8 cellular contexts compared by ENCODE assay signal in genomic region chr15:37099321-37100108, GRCh38. TPM values are rescaled to one million over a fixed set of nuclear protein-coding genes. Genes with fewer than 3 reads are reported as not detected.
DNase-seq lines count a peak whose midpoint lies in the region; ATAC-seq, FAIRE-seq and TF ChIP-seq lines count a peak whose summit lies in the region.

No MANE protein-coding gene starts in this region.

- CTCF ChIA-PET in T-cell (lab: Charles Lee): no interaction called here

- ATAC-seq in T-cell (replicated peaks in 1 of 4): peak in 2 of 4 experiments; percentile 19 to 23
- peak in 1 of 4 donors; percentile 2 for ATAC-seq in pancreas
- no peak for ATAC-seq in GM21381 (IDR thresholded peaks at IDR 0.05; ENCODE audit: unreplicated experiment)

- no peak for FAIRE-seq in pancreas (lab: Jason Lieb, UNC)

- DNase-seq in DMS53 (lab: John Stamatoyannopoulos, UW) (peak; percentile 71), HFFc6 (no peak), T-cell (no peak), fibroblast of lung (ENCODE audit: low read depth in 2 of 2) (peak; percentile 49 to 63), pancreas (peak in 3 of 6 donors; percentile 26 to 54 (median 52)), iPS-NIHi11 (ENCODE audit: low spot score) (no peak), islet precursor cell (no peak)

- peaks cover 45% of the 10 kb centered on the region for H3K36me3 Mint-ChIP-seq in HFFc6 (ENCODE audit: low read depth)
- H3K36me3 Mint-ChIP-seq in T-cell: peaks cover 3% of the 10 kb centered on the region

- H3K27ac ChIP-seq in fibroblast of lung (ENCODE audit: insufficient read depth, low read length): peak overlapping the region; percentile 91
- peak overlapping the region; percentile 80 to 98 (median 88) for H3K27ac ChIP-seq in pancreas

- H3K4me1 ChIP-seq in fibroblast of lung (ENCODE audit: control insufficient read depth, extremely low read depth, insufficient read depth, low read length): no peaks in the 10 kb centered on the region
- no peaks in the 10 kb centered on the region for H3K4me1 ChIP-seq in pancreas

- H3K4me3 ChIP-seq in fibroblast of lung (replicated peaks in 1 of 4; ENCODE audit: control extremely low read depth in 1 of 4, insufficient read depth in 1 of 4, low read depth in 3 of 4, low read length in 4 of 4): peak overlapping the region; percentile 84 to 98 (median 95)
- peak overlapping the region; percentile 45 to 71 (median 68) for H3K4me3 ChIP-seq in pancreas

- no peak for TF ChIP-seq CTCF in HFFc6 (IDR thresholded peaks at IDR 0.05)
- no peak for TF ChIP-seq CTCF in fibroblast of lung (conservative IDR thresholded peaks at IDR 0.05 in 1 of 2, IDR thresholded peaks at IDR 0.05 in 1 of 2; ENCODE audit: low read depth in 1 of 2, low read length in 2 of 2)
- no peak for TF ChIP-seq CTCF in pancreas (IDR thresholded peaks at IDR 0.05)

- H3K79me2 ChIP-seq in fibroblast of lung (ENCODE audit: control insufficient read depth, insufficient read depth, low read length): peaks cover 48% of the 10 kb centered on the region

- H3K4me3 Mint-ChIP-seq in HFFc6 (peak overlapping the region; percentile 98), T-cell (peak overlapping the region; percentile 87 to 88 (median 87))

- no peaks in the 10 kb centered on the region for H3K9me3 Mint-ChIP-seq in HFFc6
- peaks cover 0 to 11% (median 7%) of the 10 kb centered on the region in 3 donors for H3K9me3 Mint-ChIP-seq in T-cell

- WGBS in pancreas, 2 donors: 0 to 1% methylated on average over 20 to 21 of the region's 21 CpGs

- H3K4me2 ChIP-seq in fibroblast of lung (ENCODE audit: extremely low read depth, insufficient read depth, low read length): peak overlapping the region; percentile 75

- H3K27me3 ChIP-seq in fibroblast of lung (ENCODE audit: control insufficient read depth, insufficient read depth, low read length): no peaks in the 10 kb centered on the region
- H3K27me3 ChIP-seq in pancreas: no peaks in the 10 kb centered on the region

- H3K9ac ChIP-seq in fibroblast of lung (ENCODE audit: insufficient read depth, low read length): peak overlapping the region; percentile 82

- peaks cover 6% of the 10 kb centered on the region for H3K36me3 ChIP-seq in fibroblast of lung (ENCODE audit: control insufficient read depth, insufficient read depth, low read length)
- H3K36me3 ChIP-seq in pancreas: no peaks in the 10 kb centered on the region

- H3K9me3 ChIP-seq in fibroblast of lung (ENCODE audit: control insufficient read depth, insufficient read depth, low read depth, low read length): no peaks in the 10 kb centered on the region
- H3K9me3 ChIP-seq in pancreas: no peaks in the 10 kb centered on the region

- H3K4me1 Mint-ChIP-seq in HFFc6 (ENCODE audit: low read depth) (peaks cover 47% of the 10 kb centered on the region), T-cell (peaks cover 42 to 59% (median 57%) of the 10 kb centered on the region in 3 donors)

- intact Hi-C loops in pancreas (cut with DNase I): loop anchor here in 1 of 3 donors (10.0 kb wide), 1 partner anchor 215 kb away; no protein-coding TSS in a partner anchor

- H4K20me1 ChIP-seq in fibroblast of lung (ENCODE audit: control insufficient read depth, extremely low read depth, insufficient read depth, low read length): no peaks in the 10 kb centered on the region

- peak overlapping the region; percentile 27 for H2AFZ ChIP-seq in fibroblast of lung (ENCODE audit: low read length)

- POLR2A ChIA-PET in T-cell (lab: Charles Lee): interaction anchor here in 1 of 2 donors (0.6 kb wide), 1 partner anchor 1864 kb away, joined by 8 read pairs; no protein-coding TSS in a partner anchor

- H3K27ac Mint-ChIP-seq in HFFc6 (peak overlapping the region; percentile 98), T-cell (no peak overlapping the region)

- H3K27me3 Mint-ChIP-seq in HFFc6 (ENCODE audit: insufficient read depth): peaks cover 17% of the 10 kb centered on the region
- H3K27me3 Mint-ChIP-seq in T-cell: peaks cover 64 to 83% of the 10 kb centered on the region in 2 donors

RNA-seq across cellular contexts. Expression of gene MEIS2, which starts 0.8 kb away (rescaled TPM):
- 10 to 100 TPM; 31.8 to 48.0 (median 42.8) TPM for total RNA-seq in HFFc6 (2021; fragmentation: NEBNext Ultra II Directional; extraction: Animal tissue kit (Norgen Biotek cat#: 25700))
- total RNA-seq in T-cell: under 1 TPM in 2 of 5 donors, not detected in 3; 0.38 to 0.54 TPM
- 16.9 and 31.0 TPM in 2 replicates for total RNA-seq in fibroblast of lung
- 37.1 and 40.2 TPM in 2 replicates for polyA plus RNA-seq in fibroblast of lung
- polyA plus RNA-seq in fibroblast of lung (2012): 42.3 and 48.9 TPM in 2 replicates
- 68.8 and 77.4 TPM in 2 replicates for polyA minus RNA-seq in fibroblast of lung (ENCODE audit: low replicate concordance)
- total RNA-seq in pancreas: 10 to 100 TPM in 5 of 6 donors, 1 to 10 TPM in 1; 9.1 to 24.1 (median 14.8) TPM
- polyA plus RNA-seq in pancreas: 10 to 100 TPM; 10.7 to 30.5 TPM

Comparison
In these comparisons a context has a peak if more than half of its experiments do, and no peak if none do; other contexts are left out.
1. DNase-seq: peak in DMS53 (single experiment) and fibroblast of lung (2 of 2); none in HFFc6 (single experiment), T-cell (0 of 34), iPS-NIHi11 (single experiment) and islet precursor cell (single experiment).
2. RNA of gene MEIS2, which starts 0.8 kb away (total RNA-seq): 31.8 to 48.0 TPM in HFFc6, 16.9 to 31.0 TPM in fibroblast of lung and 9.1 to 24.1 TPM in pancreas; 0.38 to 0.54 TPM in T-cell; every median in the first group is over 4 times any median in the second.